ENCODE assay signal across 19 cellular contexts in genomic region chr3:15220056-15220455, GRCh38. TPM values are rescaled to one million over a fixed set of nuclear protein-coding genes. Genes with fewer than 3 reads are reported as not detected.
DNase-seq lines count a peak whose midpoint lies in the region; ATAC-seq, FAIRE-seq and TF ChIP-seq lines count a peak whose summit lies in the region.
"Had no signal": no experiment of that assay in that cellular context is flagged by ENCODE, and none has a peak within 500 bp of the region (broad histone marks: within the 10 kb centered on the region; RNA-seq: fewer than 3 reads in every experiment).

No MANE protein-coding gene starts in this region.

- H3K4me1 ChIP-seq in mammary epithelial cell (ENCODE audit: insufficient read depth, low read length) (peaks cover 11% of the 10 kb centered on the region), small intestine (ENCODE audit: control insufficient read depth in 2 of 2, insufficient read depth in 1 of 2, low read depth in 1 of 2, low read length in 1 of 2) (no peaks in the 10 kb centered on the region)

- peaks cover 10% of the 10 kb centered on the region for H3K36me3 Mint-ChIP-seq in T-helper 17 cell (ENCODE audit: low read depth)

- intact Hi-C loops in mammary epithelial cell (cut with micrococcal nuclease) (no loop called here), left ventricle myocardium superior (cut with micrococcal nuclease) (no loop called here)

- H3K9me3 ChIP-seq in T-helper 17 cell (ENCODE audit: control insufficient read depth, low read length, poor library complexity, severe bottlenecking) = no peaks in the 10 kb centered on the region
- no peaks in the 10 kb centered on the region for H3K9me3 ChIP-seq in mammary epithelial cell (replicated peaks; ENCODE audit: insufficient read depth, low read length)
- H3K9me3 ChIP-seq in small intestine (ENCODE audit: control insufficient read depth, low read depth) = no peaks in the 10 kb centered on the region

- peaks cover 3% of the 10 kb centered on the region for H3K79me2 ChIP-seq in mammary epithelial cell (ENCODE audit: insufficient read depth, low read length)

- no TSS peak for BruUV-seq in mammary epithelial cell (replicated peaks; lab: Mats Ljungman, UMichigan)

- H3K4me3 ChIP-seq in mammary epithelial cell (replicated peaks in 1 of 3; ENCODE audit: insufficient read depth in 1 of 3, low read depth in 2 of 3, low read length in 3 of 3) (no peak overlapping the region), epithelial cell of esophagus (ENCODE audit: low read length) (no peak overlapping the region), small intestine (ENCODE audit: low read depth in 1 of 2, low read length in 2 of 2) (no peak overlapping the region)
- H3K4me3 ChIP-seq: GM12878, GM23338 had no signal

- CTCF ChIA-PET in mammary epithelial cell (lab: Charles Lee; ENCODE audit: low non-redundant PET) = no interaction called here

- peaks cover 5% of the 10 kb centered on the region for H3K4me1 Mint-ChIP-seq in T-helper 17 cell
- H3K4me1 Mint-ChIP-seq: H9 had no signal

- H3K27me3 ChIP-seq in mammary epithelial cell (ENCODE audit: insufficient read depth, low read length) (no peaks in the 10 kb centered on the region), small intestine (ENCODE audit: control insufficient read depth in 2 of 2, insufficient read depth in 2 of 2, low read length in 2 of 2) (no peaks in the 10 kb centered on the region)

- H3K4me3 Mint-ChIP-seq in T-helper 17 cell = no peak overlapping the region
- H3K4me3 Mint-ChIP-seq: CD4-positive, alpha-beta memory T cell; GM23338; H9 had no signal

- H3K27ac Mint-ChIP-seq in T-helper 17 cell = peak overlapping the region; percentile 8
- H3K27ac Mint-ChIP-seq: GM23338, H9 had no signal

- no peak for FAIRE-seq in small intestine (lab: Jason Lieb, UNC)
- FAIRE-seq: G401.6, GM12878 had no signal

- H3K27ac ChIP-seq in mammary epithelial cell (ENCODE audit: insufficient read depth, low read depth, low read length) (no peak overlapping the region), small intestine (ENCODE audit: low read depth in 1 of 2, low read length in 1 of 2) (no peak overlapping the region)

- ATAC-seq in T-helper 17 cell (no peak), left lobe of liver (peak; percentile 26), left ventricle myocardium superior (no peak)
- ATAC-seq: GM12878, GM23338, HCT116 had no signal

- H3K36me3 ChIP-seq in mammary epithelial cell (ENCODE audit: insufficient read depth, low read length) = peaks cover 27% of the 10 kb centered on the region
- peaks cover 7 to 23% of the 10 kb centered on the region in 2 donors for H3K36me3 ChIP-seq in small intestine (ENCODE audit: control insufficient read depth in 2 of 2, insufficient read depth in 2 of 2, low read length in 2 of 2)

- dilution Hi-C loops in mammary epithelial cell (cut with HindIII; ENCODE audit: low sequenced_read_pairs) = no loop called here

- no peak overlapping the region for H2AFZ ChIP-seq in mammary epithelial cell (ENCODE audit: low read depth, low read length)
- H2AFZ ChIP-seq: GM23338 had no signal

- DNase-seq in T-helper 17 cell = no peak
- peak; percentile 28 for DNase-seq in mammary epithelial cell
- peak; percentile 69 for DNase-seq in epithelial cell of esophagus (ENCODE audit: low read depth)
- no peak for DNase-seq in left lobe of liver (ENCODE audit: low spot score)
- no peak for DNase-seq in left ventricle myocardium superior
- no peak for DNase-seq in small intestine
- DNase-seq in NCI-H2227 (lab: John Stamatoyannopoulos, UW; ENCODE audit: unreplicated experiment) = no peak
- DNase-seq in GF-D8 (lab: John Stamatoyannopoulos, UW) = no peak
- DNase-seq: C1 segment of cervical spinal cord; Calu3; CD4-positive, alpha-beta memory T cell; COR-L47; DMS53; DND-41; H9 had no signal

- H4K20me1 ChIP-seq in mammary epithelial cell (ENCODE audit: insufficient read depth, low read length) = no peaks in the 10 kb centered on the region

- no peak overlapping the region for H3K4me2 ChIP-seq in mammary epithelial cell (ENCODE audit: insufficient read depth, low read depth, low read length)
- H3K4me2 ChIP-seq: GM23338 had no signal

- H3K27me3 Mint-ChIP-seq in T-helper 17 cell = no peaks in the 10 kb centered on the region
- H3K27me3 Mint-ChIP-seq: CD4-positive, alpha-beta memory T cell had no signal

- no peak for TF ChIP-seq CTCF in mammary epithelial cell (conservative IDR thresholded peaks at IDR 0.05 in 1 of 2, IDR thresholded peaks at IDR 0.05 in 1 of 2; ENCODE audit: extremely low read depth in 1 of 2, insufficient read depth in 1 of 2, low read depth in 1 of 2, low read length in 2 of 2)
- TF ChIP-seq CTCF in epithelial cell of esophagus (IDR thresholded peaks at IDR 0.05; ENCODE audit: insufficient read depth, low read depth, low read length, missing control alignments) = no peak

- WGBS in mammary epithelial cell (ENCODE audit: low coverage, missing lambda C conversion rate) = 58% methylated on average over 8 of the region's 8 CpGs
- WGBS in small intestine, 3 donors = 92 to 95% (median 92%) methylated on average over 8 of the region's 8 CpGs

- in situ Hi-C loops in mammary epithelial cell (cut with MboI; ENCODE audit: low sequenced_read_pairs in 2 of 2) = loop anchor here in 1 of 2 donors (25.0 kb wide), 1 partner anchor 283 kb away; the partner anchor contains the start of gene NR2C2

- no peak overlapping the region for H3K9ac ChIP-seq in mammary epithelial cell (ENCODE audit: insufficient read depth, low read length)

RNA-seq across cellular contexts. Expression of gene CAPN7, which starts 14.0 kb away (rescaled TPM):
- total RNA-seq in T-helper 17 cell (10 to 100 TPM; 54.6 to 61.2 TPM), mammary epithelial cell (10 to 100 TPM; 32.8 to 46.0 TPM), left lobe of liver (26.8 TPM), left ventricle myocardium superior (34.2 TPM)
- polyA plus RNA-seq in mammary epithelial cell (12.9 TPM), small intestine (10 to 100 TPM; 12.3 to 14.1 (median 12.7) TPM)
- polyA minus RNA-seq in mammary epithelial cell = 7.0 TPM

Comparison
In these comparisons a context has a peak if more than half of its experiments do, and no peak if none do; other contexts are left out.
1. DNase-seq: peak in mammary epithelial cell (single experiment) and epithelial cell of esophagus (single experiment); none in T-helper 17 cell (0 of 3), left lobe of liver (single experiment), left ventricle myocardium superior (single experiment), small intestine (single experiment), NCI-H2227 (single experiment) and GF-D8 (single experiment).